ENCODE assay signal across 8 cellular contexts in the genomic region with DNA sequence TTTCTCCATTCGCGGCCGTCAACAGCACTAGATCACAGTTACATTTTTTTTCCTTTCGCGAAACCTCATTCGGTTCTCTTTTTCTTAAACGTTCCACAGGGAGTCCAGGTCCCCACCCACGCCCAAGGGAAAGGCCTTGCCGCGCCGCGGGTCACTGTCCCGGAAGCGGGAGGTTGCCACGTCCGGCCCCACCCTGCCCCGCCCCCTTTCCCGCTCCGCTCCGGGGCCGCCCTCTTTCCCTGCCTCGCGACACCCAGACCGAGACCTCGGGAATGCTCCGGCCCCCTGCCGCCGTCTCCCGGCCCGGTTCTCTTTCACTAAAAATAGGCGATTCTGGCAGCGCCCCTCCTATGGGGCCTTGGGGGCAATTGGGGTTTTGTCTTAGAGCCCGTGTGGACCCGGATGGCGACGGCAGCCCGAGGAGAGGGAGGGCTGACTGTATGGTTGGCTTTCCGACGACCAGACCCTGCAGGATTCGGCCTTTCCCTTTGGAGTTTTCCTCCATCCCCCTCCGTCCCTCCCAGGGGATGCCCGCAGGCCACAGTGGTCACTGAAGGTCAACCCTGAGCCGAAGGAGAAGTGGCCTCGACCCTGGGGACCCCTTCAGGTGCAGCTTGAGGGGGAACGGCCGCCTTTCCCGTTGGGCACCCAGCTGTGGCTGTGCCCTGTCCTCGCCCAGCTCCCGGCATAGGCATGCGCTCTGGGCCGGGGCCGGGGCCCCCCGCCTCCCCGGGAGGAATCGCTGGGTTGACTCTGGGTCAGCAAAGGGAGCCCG. TPM values are rescaled to one million over a fixed set of nuclear protein-coding genes. Genes with fewer than 3 reads are reported as not detected.
DNase-seq lines count a peak whose midpoint lies in the region; ATAC-seq lines count a peak whose summit lies in the region.

No MANE protein-coding gene starts in this region.

- ATAC-seq in GM18511 (IDR thresholded peaks at IDR 0.05; ENCODE audit: unreplicated experiment) (peak; percentile 56), HG03066 (IDR thresholded peaks at IDR 0.05; ENCODE audit: low read depth, unreplicated experiment) (peak; percentile 40), left lobe of liver (peak; percentile 80)

- DNase-seq in T-helper 22 cell (ENCODE audit: low read depth) (peak; percentile 64), cerebellum (ENCODE audit: low spot score) (peak; percentile 92), left lobe of liver (ENCODE audit: low spot score) (peak; percentile 91), GDM1 (lab: John Stamatoyannopoulos, UW) (no peak), SHP77 treated with DMSO at 0.1 percent for 48 hours (lab: John Stamatoyannopoulos, UW) (no peak)
- peak; percentile 73 to 83 for DNase-seq in stimulated activated CD4-positive, alpha-beta T cell treated with anti-CD3 and anti-CD28 coated beads, Interleukin-2, amount 100 ng/mL, for 48 hours

RNA-seq across cellular contexts. Expression of gene RACK1, which starts 2.8 kb away (rescaled TPM):
- total RNA-seq in cerebellum (2,116 TPM), left lobe of liver (510 TPM)

RNA-seq across cellular contexts. Expression of gene TRIM52, which starts 14.5 kb away (rescaled TPM):
- total RNA-seq in cerebellum (19.9 TPM), left lobe of liver (6.0 TPM)

RNA-seq across cellular contexts. Expression of gene TRIM41, which starts 23.4 kb away (rescaled TPM):
- total RNA-seq in cerebellum (13.5 TPM), left lobe of liver (23.0 TPM)

RNA-seq across cellular contexts. Expression of gene TRIM7, which starts 41.5 kb away (rescaled TPM):
- total RNA-seq in cerebellum (3.0 TPM), left lobe of liver (0.23 TPM)

Comparison
In these comparisons a context has a peak if more than half of its experiments do, and no peak if none do; other contexts are left out.
1. DNase-seq: peak in T-helper 22 cell (single experiment), cerebellum (single experiment), left lobe of liver (single experiment) and stimulated activated CD4-positive, alpha-beta T cell treated with anti-CD3 and anti-CD28 coated beads, Interleukin-2, amount 100 ng/mL, for 48 hours (2 of 2); none in GDM1 (single experiment) and SHP77 treated with DMSO at 0.1 percent for 48 hours (single experiment).
2. Peak in every context shown above with its lines, with median percentiles within 50 percentile points of each other: ATAC-seq.